Comparison of ENCODE assay signal across 15 cellular contexts in the genomic region with DNA sequence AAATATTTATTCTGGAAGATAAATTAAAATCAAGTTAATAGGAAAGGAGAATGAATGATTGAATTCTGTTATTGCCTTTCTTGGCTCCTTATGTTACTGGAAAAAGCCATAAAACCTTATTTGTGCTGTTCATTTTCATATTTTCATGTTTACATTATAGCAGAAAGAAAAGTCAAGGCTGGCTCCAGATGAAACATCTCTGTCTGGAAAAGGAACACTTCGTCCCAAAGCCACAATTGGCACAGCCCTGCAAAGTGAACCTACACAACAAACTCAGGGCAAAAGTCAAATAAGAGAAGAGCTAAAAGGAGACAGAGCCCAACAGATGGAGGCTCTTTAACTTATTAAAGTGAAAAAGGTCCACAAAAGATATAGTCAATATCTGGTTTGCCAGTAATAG.
DNase-seq lines count a peak whose midpoint lies in the region; TF ChIP-seq lines count a peak whose summit lies in the region.
"Had no signal": no experiment of that assay in that cellular context is flagged by ENCODE, and none has a peak within 500 bp of the region (broad histone marks: within the 10 kb centered on the region; RNA-seq: fewer than 3 reads in every experiment).

No MANE protein-coding gene starts in this region.

- H3K4me3 ChIP-seq in esophagus muscularis mucosa, result no peak overlapping the region
- H3K4me3 ChIP-seq in prostate gland, result no peak overlapping the region
- H3K4me3 ChIP-seq in testis, result no peak overlapping the region

- H3K9me3 ChIP-seq in esophagus muscularis mucosa, result peaks cover 0 to 9% (median 0%) of the 10 kb centered on the region in 4 donors
- H3K9me3 ChIP-seq in prostate gland, result no peaks in the 10 kb centered on the region
- no peaks in the 10 kb centered on the region for H3K9me3 ChIP-seq in testis
- H3K9me3 ChIP-seq: BE2C, Caco-2 had no signal

- CTCF ChIA-PET in activated CD4-positive, alpha-beta T cell treated with anti-CD3 and anti-CD28 coated beads, Interleukin-2, amount 10 ng/mL, durations not matched to agents 7 days and 5 days (lab: Charles Lee), result interaction anchor here (0.7 kb wide), 1 partner anchor 8 kb away, joined by 3 read pairs; no protein-coding TSS in a partner anchor

- H3K27me3 Mint-ChIP-seq in activated CD4-positive, alpha-beta T cell treated with anti-CD3 and anti-CD28 coated beads, Interleukin-2, amount 10 ng/mL, durations not matched to agents 7 days and 5 days, result no peaks in the 10 kb centered on the region
- H3K27me3 Mint-ChIP-seq: CD4-positive, CD25-positive, alpha-beta regulatory T cell had no signal

- no peaks in the 10 kb centered on the region for H3K36me3 ChIP-seq in esophagus muscularis mucosa
- H3K36me3 ChIP-seq in prostate gland, result no peaks in the 10 kb centered on the region
- H3K36me3 ChIP-seq in testis (ENCODE audit: low read depth, missing control alignments), result no peaks in the 10 kb centered on the region
- H3K36me3 ChIP-seq: BE2C had no signal

- TF ChIP-seq EP300 in esophagus muscularis mucosa (IDR thresholded peaks at IDR 0.05), result no peak

- H3K9me3 Mint-ChIP-seq in activated CD4-positive, alpha-beta T cell treated with anti-CD3 and anti-CD28 coated beads, Interleukin-2, amount 10 ng/mL, durations not matched to agents 7 days and 5 days, result peaks cover 6% of the 10 kb centered on the region

- no peak overlapping the region for H3K27ac Mint-ChIP-seq in activated CD4-positive, alpha-beta T cell treated with anti-CD3 and anti-CD28 coated beads, Interleukin-2, amount 10 ng/mL, durations not matched to agents 7 days and 5 days
- H3K27ac Mint-ChIP-seq: CD4-positive, CD25-positive, alpha-beta regulatory T cell; H9 had no signal

- H3K4me3 Mint-ChIP-seq in activated CD4-positive, alpha-beta T cell treated with anti-CD3 and anti-CD28 coated beads, Interleukin-2, amount 10 ng/mL, durations not matched to agents 7 days and 5 days, result no peak overlapping the region
- H3K4me3 Mint-ChIP-seq: CD4-positive, CD25-positive, alpha-beta regulatory T cell; H9 had no signal

- TF ChIP-seq POLR2A in esophagus muscularis mucosa (IDR thresholded peaks at IDR 0.05; ENCODE audit: low read depth), result no peak
- no peak for TF ChIP-seq POLR2A in prostate gland (IDR thresholded peaks at IDR 0.05)
- TF ChIP-seq POLR2A in testis (IDR thresholded peaks at IDR 0.05), result no peak

- WGBS in esophagus muscularis mucosa, result 48% methylated on average over 1 of the region's 1 CpG
- WGBS in prostate gland, result 11% methylated on average over 1 of the region's 1 CpG
- 68% methylated on average over 1 of the region's 1 CpG for WGBS in testis, 2 donors

- H3K4me1 ChIP-seq in esophagus muscularis mucosa, result peaks cover 0 to 23% (median 14%) of the 10 kb centered on the region in 4 donors
- H3K4me1 ChIP-seq in prostate gland (replicated peaks), result peaks cover 3% of the 10 kb centered on the region
- H3K4me1 ChIP-seq in testis, result no peaks in the 10 kb centered on the region
- H3K4me1 ChIP-seq: BE2C, Caco-2 had no signal

- H3K4me1 Mint-ChIP-seq in activated CD4-positive, alpha-beta T cell treated with anti-CD3 and anti-CD28 coated beads, Interleukin-2, amount 10 ng/mL, durations not matched to agents 7 days and 5 days, result no peaks in the 10 kb centered on the region
- H3K4me1 Mint-ChIP-seq: CD4-positive, CD25-positive, alpha-beta regulatory T cell had no signal

- H3K27ac ChIP-seq in esophagus muscularis mucosa (replicated peaks in 1 of 4) (peak overlapping the region; percentile 16 to 57 (median 56)), prostate gland (peak overlapping the region; percentile 48 to 51), testis (peak overlapping the region in 1 of 2 donors; percentile 67)
- H3K27ac ChIP-seq: HL-60 had no signal

- no peak for TF ChIP-seq CTCF in esophagus muscularis mucosa (IDR thresholded peaks at IDR 0.05)
- TF ChIP-seq CTCF in prostate gland (IDR thresholded peaks at IDR 0.05), result no peak
- no peak for TF ChIP-seq CTCF in testis (IDR thresholded peaks at IDR 0.05)

- DNase-seq in esophagus muscularis mucosa (ENCODE audit: extremely low spot score), result no peak
- peak; percentile 6 for DNase-seq in islet precursor cell
- DNase-seq in prostate gland (ENCODE audit: low spot score), result peak; percentile 24
- DNase-seq in testis, result peak; percentile 33
- DNase-seq in HuH-7 (ENCODE audit: low spot score), result no peak
- DNase-seq in activated CD4-positive, alpha-beta T cell treated with anti-CD3 and anti-CD28 coated beads, Interleukin-2, amount 10 ng/mL, durations not matched to agents 7 days and 5 days, result no peak
- DNase-seq in germinal center (ENCODE audit: low spot score), result no peak
- no peak for DNase-seq in central memory CD4-positive, alpha-beta T cell
- DNase-seq: BE2C; C1 segment of cervical spinal cord; Caco-2; CD4-positive, CD25-positive, alpha-beta regulatory T cell; H9; IMR-90 had no signal

- H3K27me3 ChIP-seq in esophagus muscularis mucosa (no peaks in the 10 kb centered on the region), prostate gland (replicated peaks; ENCODE audit: insufficient read depth) (no peaks in the 10 kb centered on the region), testis (no peaks in the 10 kb centered on the region)
- H3K27me3 ChIP-seq: BE2C had no signal

- H3K36me3 Mint-ChIP-seq in activated CD4-positive, alpha-beta T cell treated with anti-CD3 and anti-CD28 coated beads, Interleukin-2, amount 10 ng/mL, durations not matched to agents 7 days and 5 days (ENCODE audit: low read depth), result no peaks in the 10 kb centered on the region

- POLR2A ChIA-PET in activated CD4-positive, alpha-beta T cell treated with anti-CD3 and anti-CD28 coated beads, Interleukin-2, amount 10 ng/mL, durations not matched to agents 7 days and 5 days (lab: Charles Lee), result no interaction called here

- intact Hi-C loops in esophagus muscularis mucosa (cut with DNase I) (no loop called here), prostate gland (cut with DNase I) (no loop called here), testis (cut with DNase I; ENCODE audit: low total_unique reads) (no loop called here)

Comparison
In these comparisons a context has a peak if more than half of its experiments do, and no peak if none do; other contexts are left out.
1. DNase-seq: peak in islet precursor cell (single experiment), prostate gland (single experiment) and testis (single experiment); none in esophagus muscularis mucosa (single experiment), HuH-7 (single experiment), activated CD4-positive, alpha-beta T cell treated with anti-CD3 and anti-CD28 coated beads, Interleukin-2, amount 10 ng/mL, durations not matched to agents 7 days and 5 days (single experiment), germinal center (single experiment) and central memory CD4-positive, alpha-beta T cell (single experiment).